9 cellular contexts compared by ENCODE assay signal in genomic region chr7:20240080-20240926, GRCh38. TPM values are rescaled to one million over a fixed set of nuclear protein-coding genes. Genes with fewer than 3 reads are reported as not detected.
A peak's percentile ranks its signal among the peaks of the same experiment; 100 is the strongest.
DNase-seq lines count a peak whose midpoint lies in the region; ATAC-seq and TF ChIP-seq lines count a peak whose summit lies in the region.
"Had no signal": no experiment of that assay in that cellular context is flagged by ENCODE, and none has a peak within 500 bp of the region (broad histone marks: within the 10 kb centered on the region; RNA-seq: fewer than 3 reads in every experiment).

No MANE protein-coding gene starts in this region.

- H3K4me1 Mint-ChIP-seq in MCF 10A (ENCODE audit: insufficient read depth, unreplicated experiment), result peaks cover 24% of the 10 kb centered on the region

- in situ Hi-C loops in GM13976 (cut with MboI; ENCODE audit: low sequenced_read_pairs, unreplicated experiment), result no loop called here

- H3K9me3 Mint-ChIP-seq in MCF 10A (ENCODE audit: unreplicated experiment), result no peaks in the 10 kb centered on the region

- no peaks in the 10 kb centered on the region for H3K27me3 Mint-ChIP-seq in MCF 10A (ENCODE audit: insufficient read depth, unreplicated experiment)

- peak overlapping the region; percentile 57 for H3K27ac Mint-ChIP-seq in MCF 10A (ENCODE audit: low read depth, unreplicated experiment)

- peak; percentile 37 for ATAC-seq in GM21367 (IDR thresholded peaks at IDR 0.05; ENCODE audit: unreplicated experiment)
- ATAC-seq in HG03108 (IDR thresholded peaks at IDR 0.05; ENCODE audit: unreplicated experiment), result peak; percentile 25
- ATAC-seq: right cardiac atrium had no signal

- peak; percentile 30 for DNase-seq in GM13976 (ENCODE audit: low spot score)
- DNase-seq in MCF 10A (ENCODE audit: unreplicated experiment), result no peak
- no peak for DNase-seq in NCI-H748 treated with DMSO at 0.1 percent for 48 hours (lab: John Stamatoyannopoulos, UW)
- no peak for DNase-seq in ureter (ENCODE audit: low spot score)
- no peak for DNase-seq in midbrain (lab: John Stamatoyannopoulos, UW)
- no peak for DNase-seq in NCI-H748 (lab: John Stamatoyannopoulos, UW; ENCODE audit: unreplicated experiment)
- DNase-seq: right cardiac atrium had no signal

- POLR2A ChIA-PET in MCF 10A (lab: Yijun Ruan, JAX), result interaction anchor here (0.7 to 1.1 kb wide), 2 partner anchors 10 to 1029 kb away, joined by 3 read pairs; no protein-coding TSS in a partner anchor

- no TSS peak for BruUV-seq in MCF 10A (replicated peaks; lab: Mats Ljungman, UMichigan)

- no peaks in the 10 kb centered on the region for H3K36me3 Mint-ChIP-seq in MCF 10A (ENCODE audit: insufficient read depth, unreplicated experiment)

- intact Hi-C loops in MCF 10A (cut with micrococcal nuclease), result no loop called here

- TF ChIP-seq CTCF in GM13976 (IDR thresholded peaks at IDR 0.05; ENCODE audit: borderline replicate concordance, control extremely low read depth, extremely low read depth, insufficient read depth, missing control alignments) (no peak), MCF 10A (IDR thresholded peaks at IDR 0.05; ENCODE audit: unreplicated experiment) (no peak)

- H3K4me3 Mint-ChIP-seq in MCF 10A (ENCODE audit: unreplicated experiment), result no peak overlapping the region

- CTCF ChIA-PET in MCF 10A (lab: Yijun Ruan, JAX), result interaction anchor here (0.6 kb wide), 1 partner anchor 32 kb away, joined by 3 read pairs; no protein-coding TSS in a partner anchor

RNA-seq across cellular contexts. Expression of gene MACC1, which starts 23.1 kb away (rescaled TPM):
- total RNA-seq in MCF 10A (2022) (0.02 and 0.14 TPM in 2 replicates), ureter (35.2 TPM)

Comparison
In these comparisons a context has a peak if more than half of its experiments do, and no peak if none do; other contexts are left out.
1. RNA of gene MACC1, which starts 23.1 kb away (total RNA-seq): 35.2 TPM in ureter (single experiment); 0.02 to 0.14 TPM in MCF 10A; every median in the first group is over 10 times any median in the second.